In the genomic region with DNA sequence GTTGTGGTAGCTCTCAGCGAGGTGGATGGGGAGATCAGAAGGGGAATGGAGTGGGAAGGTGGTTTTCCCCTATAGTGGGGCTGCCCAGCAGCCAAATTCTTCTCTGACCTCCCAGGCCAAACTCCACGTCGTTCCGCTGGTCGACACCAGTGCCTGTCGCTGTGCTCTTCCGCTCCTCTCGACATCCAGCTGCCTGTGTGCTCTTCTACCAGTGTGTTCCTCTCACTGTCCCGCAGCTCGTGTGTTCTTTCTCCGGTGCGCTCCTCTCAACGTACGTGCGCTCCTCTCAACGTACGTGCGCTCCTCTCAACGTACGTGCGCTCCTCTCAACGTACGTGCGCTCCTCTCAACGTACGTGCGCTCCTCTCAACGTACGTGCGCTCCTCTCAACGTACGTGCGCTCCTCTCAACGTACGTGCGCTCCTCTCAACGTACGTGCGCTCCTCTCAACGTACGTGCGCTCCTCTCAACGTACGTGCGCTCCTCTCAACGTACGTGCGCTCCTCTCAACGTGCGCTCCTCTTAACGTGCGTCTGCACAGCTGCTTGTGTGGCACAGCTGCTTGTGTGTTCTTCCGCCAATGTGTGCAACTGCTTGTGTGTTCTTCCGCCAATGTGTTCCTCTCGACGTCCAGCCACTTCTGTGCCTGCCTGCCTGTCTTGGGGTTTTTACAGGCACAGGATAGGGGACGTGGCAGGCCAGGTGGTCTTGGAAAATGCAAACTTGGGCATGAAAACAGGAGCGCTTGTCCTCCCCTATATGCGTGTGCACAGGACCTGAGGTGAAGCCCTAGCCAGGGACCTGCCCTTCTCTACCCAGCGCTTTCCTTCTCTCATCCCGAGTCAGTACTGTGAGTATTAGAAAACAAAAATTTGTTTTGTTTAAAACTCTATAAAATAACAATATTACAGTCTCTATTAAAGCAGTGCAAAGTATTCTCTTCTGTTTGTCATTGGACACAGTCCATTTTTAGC, we compare ENCODE assay signal across 13 cellular contexts.
DNase-seq lines count a peak whose midpoint lies in the region; ATAC-seq, FAIRE-seq and TF ChIP-seq lines count a peak whose summit lies in the region.
"Had no signal": no experiment of that assay in that cellular context is flagged by ENCODE, and none has a peak within 500 bp of the region (broad histone marks: within the 10 kb centered on the region; RNA-seq: fewer than 3 reads in every experiment).

No MANE protein-coding gene starts in this region.

- no peaks in the 10 kb centered on the region for H3K9me2 ChIP-seq in SK-N-SH

- H3K4me3 ChIP-seq in SK-N-SH (ENCODE audit: low read depth in 2 of 2, low read length in 1 of 2) (peak overlapping the region in 1 of 2 experiments; percentile 17; a peak in 1 of 4 replicates), NT2/D1 (ENCODE audit: insufficient read length, low read depth) (peak overlapping the region; percentile 62), skeletal muscle satellite cell (ENCODE audit: low read length) (peak overlapping the region; percentile 42)
- H3K4me3 ChIP-seq: ascending aorta had no signal

- FAIRE-seq in frontal cortex (lab: Jason Lieb, UNC): no peak

- H3K9ac ChIP-seq in SK-N-SH (no peak overlapping the region), NT2/D1 (ENCODE audit: insufficient read length, low read depth) (peak overlapping the region; percentile 70), skeletal muscle satellite cell (ENCODE audit: low read depth, low read length) (no peak overlapping the region)

- TF ChIP-seq EP300 in SK-N-SH (IDR thresholded peaks at IDR 0.05; ENCODE audit: borderline replicate concordance in 1 of 2, low read depth in 1 of 2, low read length in 1 of 2): no peak

- H3K4me1 ChIP-seq in SK-N-SH (ENCODE audit: control insufficient read depth in 1 of 2, insufficient read depth in 2 of 2, low read depth in 1 of 2, low read length in 1 of 2) (peaks cover 0 to 7% of the 10 kb centered on the region in 2 experiments; a peak in 2 of 4 replicates), NT2/D1 (ENCODE audit: insufficient read depth, insufficient read length) (no peaks in the 10 kb centered on the region), skeletal muscle satellite cell (ENCODE audit: control insufficient read depth, insufficient read depth, low read length) (no peaks in the 10 kb centered on the region)
- H3K4me1 ChIP-seq: ascending aorta had no signal

- H3K9me3 ChIP-seq in SK-N-SH: no peaks in the 10 kb centered on the region
- H3K9me3 ChIP-seq in NT2/D1 (ENCODE audit: insufficient read depth, low read length): no peaks in the 10 kb centered on the region
- H3K9me3 ChIP-seq in skeletal muscle satellite cell (replicated peaks; ENCODE audit: low read length): no peaks in the 10 kb centered on the region
- H3K9me3 ChIP-seq: ascending aorta had no signal

- no peak for DNase-seq in SK-N-SH
- DNase-seq in NT2/D1 (ENCODE audit: low read depth, low spot score): peak; percentile 63
- DNase-seq in NOMO-1 treated with dmso at 0.1 percent for 144 hours (lab: John Stamatoyannopoulos, UW; ENCODE audit: unreplicated experiment): no peak
- no peak for DNase-seq in frontal cortex (ENCODE audit: low spot score in 2 of 2)
- no peak for DNase-seq in midbrain (lab: John Stamatoyannopoulos, UW)
- DNase-seq: DND-41, kidney glomerular epithelial cell, SW 1271 had no signal

- no peaks in the 10 kb centered on the region for H3F3A ChIP-seq in SK-N-SH (replicated peaks; ENCODE audit: insufficient read depth)

- no peaks in the 10 kb centered on the region for H3K79me2 ChIP-seq in SK-N-SH (ENCODE audit: insufficient read depth)

- TF ChIP-seq CTCF in SK-N-SH (IDR thresholded peaks at IDR 0.05): no peak

- H3K36me3 ChIP-seq in SK-N-SH (replicated peaks in 1 of 2; ENCODE audit: control insufficient read depth in 1 of 2, insufficient read depth in 2 of 2, low read length in 1 of 2) (no peaks in the 10 kb centered on the region), NT2/D1 (ENCODE audit: insufficient read depth, insufficient read length, low read length) (no peaks in the 10 kb centered on the region), skeletal muscle satellite cell (ENCODE audit: insufficient read depth, low read length) (no peaks in the 10 kb centered on the region)
- H3K36me3 ChIP-seq: ascending aorta had no signal

- POLR2A ChIA-PET in SK-N-SH (lab: Yijun Ruan, JAX): no interaction called here

- CTCF ChIA-PET in SK-N-SH (lab: Yijun Ruan, JAX): interaction anchor here (1.4 kb wide), 1 partner anchor 472 kb away, joined by 3 read pairs; no protein-coding TSS in a partner anchor

- ATAC-seq in SK-N-SH treated with all-trans-retinoic acid at 6 μM for 48 hours: no peak
- ATAC-seq in esophagus mucosa: peak; percentile 90

- TF ChIP-seq RAD21 in SK-N-SH (IDR thresholded peaks at IDR 0.05; ENCODE audit: low read length): no peak

- H3K27me3 ChIP-seq in SK-N-SH (ENCODE audit: insufficient read depth) (no peaks in the 10 kb centered on the region), NT2/D1 (ENCODE audit: insufficient read depth, insufficient read length) (no peaks in the 10 kb centered on the region), skeletal muscle satellite cell (ENCODE audit: control insufficient read depth, insufficient read depth, low read length) (no peaks in the 10 kb centered on the region)
- H3K27me3 ChIP-seq: ascending aorta had no signal

- no peak overlapping the region; a peak in 1 of 4 replicates for H3K27ac ChIP-seq in SK-N-SH (ENCODE audit: low read depth in 2 of 2, low read length in 1 of 2)
- H3K27ac ChIP-seq: 22Rv1, ascending aorta had no signal

- peak overlapping the region; percentile 60; the same call in 1 of the 2 replicates for H2AFZ ChIP-seq in SK-N-SH (ENCODE audit: low read depth)

- H3K4me2 ChIP-seq in SK-N-SH (0 out of 2 replicates have a peak overlapping the region, but pooled peaks have one; percentile 4), skeletal muscle satellite cell (ENCODE audit: low read length) (no peak overlapping the region)

- 91% methylated on average over 51 of the region's 61 CpGs for WGBS in SK-N-SH (ENCODE audit: low lambda C conversion rate)

- no peaks in the 10 kb centered on the region for H4K20me1 ChIP-seq in SK-N-SH (ENCODE audit: insufficient read depth)

TF ChIP-seq in SK-N-SH, 30 proteins besides CTCF, POLR2A, EP300 and RAD21 (continues in another document):
- TF ChIP-seq SIN3A (IDR thresholded peaks at IDR 0.05; ENCODE audit: borderline replicate concordance, low read depth, low read length): no peak
- TF ChIP-seq MEF2A (IDR thresholded peaks at IDR 0.05; ENCODE audit: borderline replicate concordance, low read depth): no peak
- TF ChIP-seq GATA2 (CRISPR knock-in tag; IDR thresholded peaks at IDR 0.05): no peak
- no peak for TF ChIP-seq CHD2 (IDR thresholded peaks at IDR 0.05; ENCODE audit: low read length, partially characterized antibody)
- TF ChIP-seq JUND (IDR thresholded peaks at IDR 0.05): no peak
- no peak for TF ChIP-seq ELF1 (IDR thresholded peaks at IDR 0.05)
- TF ChIP-seq GABPA (IDR thresholded peaks at IDR 0.05; ENCODE audit: low read depth): no peak
- TF ChIP-seq USF2 (IDR thresholded peaks at IDR 0.05; ENCODE audit: borderline replicate concordance, low read depth, low read length): no peak
- no peak for TF ChIP-seq IRF3 (IDR thresholded peaks at IDR 0.05; ENCODE audit: low read depth, low read length)

TF ChIP-seq in SK-N-SH treated with all-trans-retinoic acid at 6 μM for 48 hours, 23 proteins besides CTCF, POLR2A, EP300 and RAD21 (continues in another document):
- TF ChIP-seq ZNF70 (CRISPR knock-in tag; IDR thresholded peaks at IDR 0.05) (no peak), TCF4 (CRISPR knock-in tag; IDR thresholded peaks at IDR 0.05; ENCODE audit: borderline replicate concordance) (no peak), CSDC2 (CRISPR knock-in tag; IDR thresholded peaks at IDR 0.05) (no peak), ZNF8 (CRISPR knock-in tag; IDR thresholded peaks at IDR 0.05) (no peak), POU6F1 (CRISPR knock-in tag; IDR thresholded peaks at IDR 0.05; ENCODE audit: borderline replicate concordance, low read depth) (no peak)
- TF ChIP-seq, protein P1, sequence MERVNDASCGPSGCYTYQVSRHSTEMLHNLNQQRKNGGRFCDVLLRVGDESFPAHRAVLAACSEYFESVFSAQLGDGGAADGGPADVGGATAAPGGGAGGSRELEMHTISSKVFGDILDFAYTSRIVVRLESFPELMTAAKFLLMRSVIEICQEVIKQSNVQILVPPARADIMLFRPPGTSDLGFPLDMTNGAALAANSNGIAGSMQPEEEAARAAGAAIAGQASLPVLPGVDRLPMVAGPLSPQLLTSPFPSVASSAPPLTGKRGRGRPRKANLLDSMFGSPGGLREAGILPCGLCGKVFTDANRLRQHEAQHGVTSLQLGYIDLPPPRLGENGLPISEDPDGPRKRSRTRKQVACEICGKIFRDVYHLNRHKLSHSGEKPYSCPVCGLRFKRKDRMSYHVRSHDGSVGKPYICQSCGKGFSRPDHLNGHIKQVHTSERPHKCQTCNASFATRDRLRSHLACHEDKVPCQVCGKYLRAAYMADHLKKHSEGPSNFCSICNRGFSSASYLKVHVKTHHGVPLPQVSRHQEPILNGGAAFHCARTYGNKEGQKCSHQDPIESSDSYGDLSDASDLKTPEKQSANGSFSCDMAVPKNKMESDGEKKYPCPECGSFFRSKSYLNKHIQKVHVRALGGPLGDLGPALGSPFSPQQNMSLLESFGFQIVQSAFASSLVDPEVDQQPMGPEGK (CRISPR knock-in tag; IDR thresholded peaks at IDR 0.05; ENCODE audit: borderline replicate concordance): no peak
